Comparison of ENCODE assay signal across 14 cellular contexts in genomic region chr3:21216598-21216997, GRCh38.
DNase-seq lines count a peak whose midpoint lies in the region; ATAC-seq, FAIRE-seq and TF ChIP-seq lines count a peak whose summit lies in the region.
"Had no signal": no experiment of that assay in that cellular context is flagged by ENCODE, and none has a peak within 500 bp of the region (broad histone marks: within the 10 kb centered on the region; RNA-seq: fewer than 3 reads in every experiment).

No MANE protein-coding gene starts in this region.

- POLR2A ChIA-PET in AG04449 (lab: Yijun Ruan, JAX), result no interaction called here

- FAIRE-seq in kidney (lab: Jason Lieb, UNC), result no peak
- FAIRE-seq: GM18507 had no signal

- intact Hi-C loops in kidney (cut with DNase I), result no loop called here

- TF ChIP-seq CTCF in AG04449 (IDR thresholded peaks at IDR 0.05; ENCODE audit: insufficient read depth, low read length, missing control alignments) (peak; percentile 19), GM12875 (IDR thresholded peaks at IDR 0.05; ENCODE audit: borderline replicate concordance, insufficient read depth, low read depth, low read length) (peak; percentile 31; the same call in 1 of the 2 replicates), foreskin fibroblast (IDR thresholded peaks at IDR 0.05; ENCODE audit: low read depth, low read length) (peak; percentile 28), kidney (IDR thresholded peaks at IDR 0.05; ENCODE audit: borderline replicate concordance, extremely low read depth, insufficient read depth) (no peak)

- H3K9ac ChIP-seq in kidney (ENCODE audit: low read length in 2 of 2), result no peak overlapping the region

- H3K27ac ChIP-seq in kidney (ENCODE audit: low read depth in 2 of 2, low read length in 2 of 2), result no peak overlapping the region
- H3K27ac ChIP-seq: epithelial cell of prostate, SJCRH30 had no signal

- CTCF ChIA-PET in AG04449 (lab: Yijun Ruan, JAX), result interaction anchor here (2.6 kb wide), 1 partner anchor 705 kb away, joined by 8 read pairs; no protein-coding TSS in a partner anchor

- DNase-seq in AG04449 (ENCODE audit: low read depth, low spot score) (no peak), RKO (ENCODE audit: low spot score) (peak; percentile 8), foreskin fibroblast (peak; percentile 10 to 53), T-helper 2 cell (no peak), kidney (no peak)
- DNase-seq in stimulated activated naive CD4-positive, alpha-beta T cell (lab: John Stamatoyannopoulos, UW), result no peak
- DNase-seq: CD8-positive, alpha-beta memory T cell; NCI-H146; retina had no signal

- no peaks in the 10 kb centered on the region for H3K9me3 ChIP-seq in kidney (ENCODE audit: control insufficient read depth in 1 of 2, low read length in 2 of 2)

- no peaks in the 10 kb centered on the region for H3K36me3 ChIP-seq in kidney (ENCODE audit: control insufficient read depth in 1 of 2, insufficient read depth in 2 of 2, low read length in 2 of 2)
- H3K36me3 ChIP-seq: SJCRH30 had no signal

- no peak overlapping the region for H3K4me3 ChIP-seq in AG04449 (ENCODE audit: low read depth, low read length)
- no peak overlapping the region for H3K4me3 ChIP-seq in GM12875 (ENCODE audit: low read depth, low read length)
- no peak overlapping the region for H3K4me3 ChIP-seq in foreskin fibroblast (ENCODE audit: low read depth in 1 of 2, low read length in 2 of 2)
- H3K4me3 ChIP-seq in kidney (ENCODE audit: low read length in 2 of 2), result no peak overlapping the region
- H3K4me3 ChIP-seq: SJCRH30 had no signal

- no peaks in the 10 kb centered on the region for H3K4me1 ChIP-seq in kidney (ENCODE audit: control insufficient read depth in 1 of 2, insufficient read depth in 1 of 2, low read depth in 1 of 2, low read length in 2 of 2)
- H3K4me1 ChIP-seq: SJCRH30 had no signal

- no peak for ATAC-seq in HG03139 (IDR thresholded peaks at IDR 0.05; ENCODE audit: unreplicated experiment)

Comparison
In these comparisons a context has a peak if more than half of its experiments do, and no peak if none do; other contexts are left out.
1. DNase-seq: peak in RKO (single experiment) and foreskin fibroblast (2 of 2); none in AG04449 (single experiment), T-helper 2 cell (0 of 5), stimulated activated naive CD4-positive, alpha-beta T cell (0 of 6) and kidney (single experiment).